Comparison of ENCODE assay signal across 22 cellular contexts in genomic region chr1:204984499-204984898, GRCh38. TPM values are rescaled to one million over a fixed set of nuclear protein-coding genes. Genes with fewer than 3 reads are reported as not detected.
"Had no signal": no experiment of that assay in that cellular context is flagged by ENCODE, and none has a peak within 500 bp of the region (broad histone marks: within the 10 kb centered on the region; RNA-seq: fewer than 3 reads in every experiment).

No MANE protein-coding gene starts in this region.

- H3K27ac ChIP-seq: coronary artery, heart left ventricle, neutrophil had no signal

- ATAC-seq: heart left ventricle; mucosa of descending colon; naive thymus-derived CD8-positive, alpha-beta T cell; sciatic nerve; stimulated activated naive B cell treated with anti-CD40 and anti-IgM and Interleukin-4, amounts not matched to agents 10 μg/mL and 1 μg/mL and 100 μg/mL, for 72 hours; stimulated activated naive CD8-positive, alpha-beta T cell treated with anti-CD3 and anti-CD28 coated beads, Interleukin-15, amount 100 ng/mL, for 72 hours had no signal

- DNase-seq: effector CD4-positive, alpha-beta T cell; endodermal cell; foreskin melanocyte; heart left ventricle; hypothalamus; kidney glomerular epithelial cell; mucosa of descending colon; naive thymus-derived CD8-positive, alpha-beta T cell; stimulated activated CD4-positive, alpha-beta T cell treated with anti-CD3 and anti-CD28 coated beads, Interleukin-2, amount 100 ng/mL, for 24 hours; stimulated activated CD4-positive, alpha-beta T cell treated with anti-CD3 and anti-CD28 coated beads, Interleukin-4, amount 100 ng/mL, for 4 hours; stimulated activated naive B cell treated with anti-CD40 and anti-IgM and Interleukin-4, amounts not matched to agents 10 μg/mL and 1 μg/mL and 100 μg/mL, for 72 hours; stimulated activated naive CD8-positive, alpha-beta T cell treated with anti-CD3 and anti-CD28 coated beads, Interleukin-15, amount 100 ng/mL, for 72 hours; substantia nigra; trophoblast cell had no signal

RNA-seq across cellular contexts. Expression of gene CNTN2, which starts 58.5 kb away (rescaled TPM):
- total RNA-seq: dermis microvascular lymphatic vessel endothelial cell; endothelial cell of umbilical vein; lung microvascular endothelial cell; naive thymus-derived CD8-positive, alpha-beta T cell; osteocyte; pulmonary artery endothelial cell had no signal
